ENCODE assay signal across 1 cellular context in the genomic region with DNA sequence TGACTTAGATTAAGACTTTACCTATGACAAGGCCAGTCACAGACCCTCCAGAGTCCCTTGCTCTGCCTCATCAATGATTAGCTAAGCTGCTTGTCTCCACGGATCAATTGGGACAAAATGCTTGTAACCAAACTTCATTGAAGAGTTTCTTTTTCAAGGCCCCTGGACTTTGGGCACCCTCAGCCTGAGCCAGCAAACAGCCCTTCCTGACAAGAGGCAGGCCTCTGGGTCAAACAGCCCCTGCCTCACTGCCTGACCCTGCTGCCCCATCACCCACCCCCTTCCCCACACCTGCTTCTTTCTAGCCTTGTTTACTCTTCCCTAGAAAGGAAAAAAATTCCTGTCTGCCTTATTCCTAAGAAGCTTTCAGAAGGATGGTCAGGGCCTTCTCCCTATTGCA.
TF ChIP-seq lines count a peak whose summit lies in the region.

No MANE protein-coding gene starts in this region.

TF ChIP-seq in H1, 55 proteins besides CTCF, POLR2A, EP300 and RAD21:
- TF ChIP-seq CBX5 (IDR thresholded peaks at IDR 0.05; ENCODE audit: low read depth, low read length) (no peak), NANOG (IDR thresholded peaks at IDR 0.05; ENCODE audit: insufficient read depth, low read depth, low read length, poor library complexity, severe bottlenecking) (no peak)
